9 cellular contexts compared by ENCODE assay signal in genomic region chr7:43785425-43785824, GRCh38. TPM values are rescaled to one million over a fixed set of nuclear protein-coding genes. Genes with fewer than 3 reads are reported as not detected.
DNase-seq lines count a peak whose midpoint lies in the region; ATAC-seq and TF ChIP-seq lines count a peak whose summit lies in the region.
"Had no signal": no experiment of that assay in that cellular context is flagged by ENCODE, and none has a peak within 500 bp of the region (broad histone marks: within the 10 kb centered on the region; RNA-seq: fewer than 3 reads in every experiment).

No MANE protein-coding gene starts in this region.

- H3F3A ChIP-seq in PC-3 (ENCODE audit: low read length, unreplicated experiment): no peaks in the 10 kb centered on the region

- H3K4me1 ChIP-seq in PC-3 (ENCODE audit: insufficient read depth, low read length): peaks cover 12% of the 10 kb centered on the region
- H3K4me1 ChIP-seq in effector memory CD4-positive, alpha-beta T cell (ENCODE audit: control insufficient read depth, insufficient read depth, low read length, poor library complexity, severe bottlenecking): no peaks in the 10 kb centered on the region

- H3K27me3 Mint-ChIP-seq in naive thymus-derived CD8-positive, alpha-beta T cell: no peaks in the 10 kb centered on the region

- no peak overlapping the region for H3K9ac ChIP-seq in PC-3 (ENCODE audit: low read length)

- H3K9me2 ChIP-seq in PC-3 (replicated peaks; ENCODE audit: low read length): no peaks in the 10 kb centered on the region

- no TSS peak for BruUV-seq in PC-3 (replicated peaks; lab: Mats Ljungman, UMichigan)

- no peaks in the 10 kb centered on the region for H3K79me2 ChIP-seq in PC-3 (ENCODE audit: low read length)

- no peaks in the 10 kb centered on the region for H3K27me3 ChIP-seq in PC-3 (ENCODE audit: low read length)
- H3K27me3 ChIP-seq in effector memory CD4-positive, alpha-beta T cell (replicated peaks; ENCODE audit: control insufficient read depth, insufficient read depth, low read length, poor library complexity, severe bottlenecking): no peaks in the 10 kb centered on the region
- H3K27me3 ChIP-seq: suprapubic skin had no signal

- no peaks in the 10 kb centered on the region for H3K36me3 ChIP-seq in PC-3 (ENCODE audit: low read depth, low read length)
- peaks cover 4% of the 10 kb centered on the region for H3K36me3 ChIP-seq in effector memory CD4-positive, alpha-beta T cell (ENCODE audit: control insufficient read depth, insufficient read depth, low read length)

- DNase-seq in AG09319 (ENCODE audit: extremely low read depth, low read depth): peak; percentile 54
- peak; percentile 67 for DNase-seq in PC-3
- peak; percentile 74 for DNase-seq in fibroblast of gingiva (ENCODE audit: low read depth)
- DNase-seq in myocyte (ENCODE audit: low read depth): peak; percentile 69
- DNase-seq in SW 1271 (lab: John Stamatoyannopoulos, UW): no peak
- no peak for DNase-seq in naive thymus-derived CD8-positive, alpha-beta T cell
- no peak for DNase-seq in effector memory CD4-positive, alpha-beta T cell
- no peak for DNase-seq in coronary artery (ENCODE audit: low spot score)

- H3K9me3 ChIP-seq in PC-3 (ENCODE audit: low read length): no peaks in the 10 kb centered on the region
- no peaks in the 10 kb centered on the region for H3K9me3 ChIP-seq in effector memory CD4-positive, alpha-beta T cell (ENCODE audit: control insufficient read depth, low read length)
- H3K9me3 ChIP-seq: suprapubic skin had no signal

- H2AFZ ChIP-seq in PC-3 (ENCODE audit: low read length): no peak overlapping the region

- intact Hi-C loops in PC-3 (cut with micrococcal nuclease): no loop called here

- no peak overlapping the region for H3K4me3 ChIP-seq in PC-3 (ENCODE audit: low read length)
- H3K4me3 ChIP-seq in effector memory CD4-positive, alpha-beta T cell (ENCODE audit: insufficient read depth, low read depth, low read length, poor library complexity, severe bottlenecking): no peak overlapping the region
- no peak overlapping the region for H3K4me3 ChIP-seq in coronary artery
- H3K4me3 ChIP-seq: suprapubic skin had no signal

- no peak overlapping the region for H3K27ac Mint-ChIP-seq in naive thymus-derived CD8-positive, alpha-beta T cell

- H3K9me3 Mint-ChIP-seq in naive thymus-derived CD8-positive, alpha-beta T cell: peaks cover 0 to under 1% (median 0%) of the 10 kb centered on the region in 9 donors

- no peak overlapping the region for H3K4me3 Mint-ChIP-seq in naive thymus-derived CD8-positive, alpha-beta T cell

- no peaks in the 10 kb centered on the region for H4K20me1 ChIP-seq in PC-3 (ENCODE audit: low read length)

- H3K36me3 Mint-ChIP-seq in naive thymus-derived CD8-positive, alpha-beta T cell: peaks cover 5 to 43% (median 10%) of the 10 kb centered on the region in 3 donors

- H3K4me1 Mint-ChIP-seq in naive thymus-derived CD8-positive, alpha-beta T cell: peaks cover 0 to 15% (median 1%) of the 10 kb centered on the region in 4 donors

- H3K4me2 ChIP-seq in PC-3 (ENCODE audit: low read length): peak overlapping the region; percentile 27; the same call in 1 of the 2 replicates

- CTCF ChIA-PET in PC-3 (lab: Charles Lee): no interaction called here

- no peak for TF ChIP-seq CTCF in AG09319 (IDR thresholded peaks at IDR 0.05; ENCODE audit: low read depth, low read length)
- no peak for TF ChIP-seq CTCF in PC-3 (conservative IDR thresholded peaks at IDR 0.05; ENCODE audit: low read depth, low read length)
- no peak for TF ChIP-seq CTCF in coronary artery (IDR thresholded peaks at IDR 0.05)

- peak; percentile 96 for ATAC-seq in PC-3
- ATAC-seq in naive thymus-derived CD8-positive, alpha-beta T cell: no peak

- POLR2A ChIA-PET in PC-3 (lab: Charles Lee; ENCODE audit: unreplicated experiment): no interaction called here
- POLR2A ChIA-PET in naive thymus-derived CD8-positive, alpha-beta T cell (lab: Charles Lee): no interaction called here

- peak overlapping the region; percentile 13; the same call in 1 of the 2 replicates for H3K27ac ChIP-seq in PC-3 (ENCODE audit: low read length)
- no peak overlapping the region for H3K27ac ChIP-seq in effector memory CD4-positive, alpha-beta T cell (ENCODE audit: insufficient read depth, low read length, poor library complexity, severe bottlenecking)
- H3K27ac ChIP-seq in coronary artery: no peak overlapping the region
- H3K27ac ChIP-seq: suprapubic skin had no signal

RNA-seq across cellular contexts. Expression of gene BLVRA, which starts 26.9 kb away (rescaled TPM):
- total RNA-seq in PC-3 (2014; rRNA removed): 27.6 and 33.9 TPM in 2 replicates
- 37.8 and 42.2 TPM in 2 replicates for total RNA-seq in myocyte
- polyA plus RNA-seq in myocyte (2012): 58.6 TPM
- total RNA-seq in naive thymus-derived CD8-positive, alpha-beta T cell: 10 to 100 TPM in 1 of 2 experiments, 1 to 10 TPM in 1; 9.6 to 13.5 TPM
- 10 to 100 TPM; 17.8 to 33.8 (median 20.2) TPM for polyA plus RNA-seq in naive thymus-derived CD8-positive, alpha-beta T cell

RNA-seq across cellular contexts. Expression of gene COA1, which starts 56.1 kb away (rescaled TPM):
- total RNA-seq in PC-3 (2014; rRNA removed) (65.8 and 82.0 TPM in 2 replicates), myocyte (65.0 and 77.8 TPM in 2 replicates)
- polyA plus RNA-seq in myocyte (2012): 79.6 TPM
- 100 to 1,000 TPM; 215 to 219 TPM for total RNA-seq in naive thymus-derived CD8-positive, alpha-beta T cell
- 100 to 1,000 TPM; 102 to 121 (median 104) TPM for polyA plus RNA-seq in naive thymus-derived CD8-positive, alpha-beta T cell

Comparison
In these comparisons a context has a peak if more than half of its experiments do, and no peak if none do; other contexts are left out.
1. DNase-seq: peak in AG09319 (single experiment), PC-3 (single experiment), fibroblast of gingiva (single experiment) and myocyte (single experiment); none in SW 1271 (0 of 2), naive thymus-derived CD8-positive, alpha-beta T cell (0 of 10), effector memory CD4-positive, alpha-beta T cell (0 of 3) and coronary artery (single experiment).